Comparison of ENCODE assay signal across 25 cellular contexts in genomic region chr16:82379601-82380000, GRCh38.
"Had no signal": no experiment of that assay in that cellular context is flagged by ENCODE, and none has a peak within 500 bp of the region (broad histone marks: within the 10 kb centered on the region; RNA-seq: fewer than 3 reads in every experiment).

No MANE protein-coding gene starts in this region.

- H3K9me3 ChIP-seq: gastrocnemius medialis, neutrophil, right lobe of liver, thoracic aorta had no signal

- H3K4me2 ChIP-seq: hepatocyte had no signal

- H3K4me3 ChIP-seq: coronary artery, dorsolateral prefrontal cortex, gastrocnemius medialis, hepatocyte, right lobe of liver, thoracic aorta had no signal

- H3K4me1 ChIP-seq: gastrocnemius medialis, right lobe of liver had no signal

- H3K4me1 Mint-ChIP-seq: activated naive CD4-positive, alpha-beta T cell treated with anti-CD3 and anti-CD28 coated beads, Interleukin-2, amount 10 ng/mL, durations not matched to agents 7 days and 5 days had no signal

- H3K27me3 ChIP-seq: brain microvascular endothelial cell, dorsolateral prefrontal cortex, gastrocnemius medialis, hepatocyte, right lobe of liver had no signal

- ATAC-seq: activated CD4-positive, CD25-positive, alpha-beta regulatory T cell treated with anti-CD3 and anti-CD28 coated beads, Interleukin-2, amount 50 U/mL, for 24 hours; gastrocnemius medialis; left cardiac atrium; left ventricle myocardium superior; right lobe of liver; stimulated activated naive CD8-positive, alpha-beta T cell treated with anti-CD3 and anti-CD28 coated beads, Interleukin-15, Interleukin-2, amounts not matched to agents 100 U/mL and 50 U/mL, for 24 hours had no signal

- H2AFZ ChIP-seq: hepatocyte had no signal

- H3K27me3 Mint-ChIP-seq: activated CD4-positive, alpha-beta memory T cell treated with anti-CD3 and anti-CD28 coated beads for 36 hours; activated naive CD4-positive, alpha-beta T cell treated with anti-CD3 and anti-CD28 coated beads, Interleukin-2, amount 10 ng/mL, durations not matched to agents 7 days and 5 days had no signal

- H3K27ac ChIP-seq: brain microvascular endothelial cell, coronary artery, dorsolateral prefrontal cortex, gastrocnemius medialis, hepatocyte, neutrophil, right lobe of liver, thoracic aorta, VCaP had no signal

- DNase-seq: activated CD4-positive, alpha-beta memory T cell treated with anti-CD3 and anti-CD28 coated beads for 36 hours; activated CD4-positive, alpha-beta T cell treated with anti-CD3 and anti-CD28 coated beads for 48 hours; activated CD8-positive, alpha-beta memory T cell treated with anti-CD3 and anti-CD28 coated beads, Interleukin-2, amount 50 U/mL, for 4 hours; activated gamma-delta T cell; activated naive CD4-positive, alpha-beta T cell treated with anti-CD3 and anti-CD28 coated beads, Interleukin-2, amount 10 ng/mL, durations not matched to agents 7 days and 5 days; activated T-cell treated with anti-CD3 and anti-CD28 coated beads, Interleukin-2, amount 50 U/mL, for 24 hours; amniotic stem cell; brain microvascular endothelial cell; dorsolateral prefrontal cortex; effector memory CD4-positive, alpha-beta T cell; gastrocnemius medialis; left cardiac atrium; left ventricle myocardium superior; right lobe of liver; stimulated activated CD4-positive, alpha-beta T cell treated with anti-CD3 and anti-CD28 coated beads, Interleukin-12 subunit alpha, Interleukin-12 subunit beta, amount 100 ng/mL, for 4 hours; stimulated activated CD4-positive, alpha-beta T cell treated with anti-CD3 and anti-CD28 coated beads, Interleukin-4, amount 100 ng/mL, for 1 hour; stimulated activated naive CD8-positive, alpha-beta T cell treated with anti-CD3 and anti-CD28 coated beads, Interleukin-15, Interleukin-2, amounts not matched to agents 100 U/mL and 50 U/mL, for 24 hours; trophoblast cell had no signal

- H3K9me3 Mint-ChIP-seq: activated CD4-positive, alpha-beta memory T cell treated with anti-CD3 and anti-CD28 coated beads for 36 hours; activated naive CD4-positive, alpha-beta T cell treated with anti-CD3 and anti-CD28 coated beads, Interleukin-2, amount 10 ng/mL, durations not matched to agents 7 days and 5 days had no signal

- H3K4me3 Mint-ChIP-seq: activated CD4-positive, alpha-beta memory T cell treated with anti-CD3 and anti-CD28 coated beads for 36 hours; activated naive CD4-positive, alpha-beta T cell treated with anti-CD3 and anti-CD28 coated beads, Interleukin-2, amount 10 ng/mL, durations not matched to agents 7 days and 5 days; activated T-cell treated with anti-CD3 and anti-CD28 coated beads, Interleukin-2, amount 50 U/mL, for 24 hours; nephron had no signal

- H3K36me3 ChIP-seq: brain microvascular endothelial cell, gastrocnemius medialis, neutrophil, right lobe of liver, thoracic aorta had no signal

- H3K27ac Mint-ChIP-seq: activated CD4-positive, alpha-beta memory T cell treated with anti-CD3 and anti-CD28 coated beads for 36 hours; activated naive CD4-positive, alpha-beta T cell treated with anti-CD3 and anti-CD28 coated beads, Interleukin-2, amount 10 ng/mL, durations not matched to agents 7 days and 5 days; activated T-cell treated with anti-CD3 and anti-CD28 coated beads, Interleukin-2, amount 50 U/mL, for 24 hours; nephron had no signal
